ENCODE assay signal across 8 cellular contexts in genomic region chr6:157075549-157076426, GRCh38.
A peak's percentile ranks its signal among the peaks of the same experiment; 100 is the strongest.
DNase-seq lines count a peak whose midpoint lies in the region; ATAC-seq lines count a peak whose summit lies in the region.

No MANE protein-coding gene starts in this region.

- H3K4me3 Mint-ChIP-seq in T-helper 2 cell treated with Interferon-gamma antibody and Interleukin-4, amounts not matched to agents 5 μg/mL and 100 μg/mL, for 36 hours, result peak overlapping the region; percentile 69
- H3K4me3 Mint-ChIP-seq in naive thymus-derived CD8-positive, alpha-beta T cell, result peak overlapping the region in 4 of 10 donors; percentile 1 to 40 (median 24)

- peaks cover 25% of the 10 kb centered on the region for H3K36me3 Mint-ChIP-seq in T-helper 2 cell treated with Interferon-gamma antibody and Interleukin-4, amounts not matched to agents 5 μg/mL and 100 μg/mL, for 36 hours (ENCODE audit: low read depth)
- peaks cover 0 to 25% (median 11%) of the 10 kb centered on the region in 3 donors for H3K36me3 Mint-ChIP-seq in naive thymus-derived CD8-positive, alpha-beta T cell

- H3K4me1 Mint-ChIP-seq in T-helper 2 cell treated with Interferon-gamma antibody and Interleukin-4, amounts not matched to agents 5 μg/mL and 100 μg/mL, for 36 hours (ENCODE audit: low read depth), result peaks cover 38% of the 10 kb centered on the region
- peaks cover 15 to 63% (median 46%) of the 10 kb centered on the region in 4 donors for H3K4me1 Mint-ChIP-seq in naive thymus-derived CD8-positive, alpha-beta T cell

- peak overlapping the region; percentile 84 for H3K27ac Mint-ChIP-seq in T-helper 2 cell treated with Interferon-gamma antibody and Interleukin-4, amounts not matched to agents 5 μg/mL and 100 μg/mL, for 36 hours
- H3K27ac Mint-ChIP-seq in naive thymus-derived CD8-positive, alpha-beta T cell, result peak overlapping the region in 2 of 10 donors; percentile 4 to 8

- H3K9me3 Mint-ChIP-seq in T-helper 2 cell treated with Interferon-gamma antibody and Interleukin-4, amounts not matched to agents 5 μg/mL and 100 μg/mL, for 36 hours, result no peaks in the 10 kb centered on the region
- H3K9me3 Mint-ChIP-seq in naive thymus-derived CD8-positive, alpha-beta T cell, result no peaks in the 10 kb centered on the region

- H3K27me3 Mint-ChIP-seq in T-helper 2 cell treated with Interferon-gamma antibody and Interleukin-4, amounts not matched to agents 5 μg/mL and 100 μg/mL, for 36 hours (ENCODE audit: low read depth), result no peaks in the 10 kb centered on the region
- H3K27me3 Mint-ChIP-seq in naive thymus-derived CD8-positive, alpha-beta T cell, result no peaks in the 10 kb centered on the region

- POLR2A ChIA-PET in naive thymus-derived CD8-positive, alpha-beta T cell (lab: Charles Lee), result no interaction called here

- H3K27ac ChIP-seq in caudate nucleus (ENCODE audit: low read depth, low read length), result no peak overlapping the region

- ATAC-seq in HG02763 (IDR thresholded peaks at IDR 0.05; ENCODE audit: unreplicated experiment), result peak; percentile 74
- ATAC-seq in naive thymus-derived CD8-positive, alpha-beta T cell, result no peak

- peak; percentile 50 for DNase-seq in activated CD4-positive, alpha-beta T cell treated with anti-CD3 and anti-CD28 coated beads for 48 hours
- no peak for DNase-seq in activated CD4-positive, alpha-beta T cell treated with anti-CD3 and anti-CD28 coated beads for 1 hour
- DNase-seq in T-helper 2 cell treated with Interferon-gamma antibody and Interleukin-4, amounts not matched to agents 5 μg/mL and 100 μg/mL, for 36 hours (ENCODE audit: low spot score), result peak; percentile 53
- DNase-seq in stimulated activated CD4-positive, alpha-beta T cell treated with anti-CD3 and anti-CD28 coated beads, Interleukin-1b, Interleukin-23, amount 100 ng/mL, for 48 hours, result peak; percentile 55
- no peak for DNase-seq in naive thymus-derived CD8-positive, alpha-beta T cell
- DNase-seq in caudate nucleus (lab: John Stamatoyannopoulos, UW) (no peak), SKM-1 (lab: John Stamatoyannopoulos, UW; ENCODE audit: unreplicated experiment) (no peak)

Comparison
In these comparisons a context has a peak if more than half of its experiments do, and no peak if none do; other contexts are left out.
1. DNase-seq: peak in activated CD4-positive, alpha-beta T cell treated with anti-CD3 and anti-CD28 coated beads for 48 hours (single experiment), T-helper 2 cell treated with Interferon-gamma antibody and Interleukin-4, amounts not matched to agents 5 μg/mL and 100 μg/mL, for 36 hours (single experiment) and stimulated activated CD4-positive, alpha-beta T cell treated with anti-CD3 and anti-CD28 coated beads, Interleukin-1b, Interleukin-23, amount 100 ng/mL, for 48 hours (single experiment); none in activated CD4-positive, alpha-beta T cell treated with anti-CD3 and anti-CD28 coated beads for 1 hour (single experiment), naive thymus-derived CD8-positive, alpha-beta T cell (0 of 10), caudate nucleus (0 of 61) and SKM-1 (single experiment).